In genomic region chr14:37116933-37117844, GRCh38 we compare ENCODE assay signal across 9 cellular contexts.
A peak's percentile ranks its signal among the peaks of the same experiment; 100 is the strongest.
DNase-seq lines count a peak whose midpoint lies in the region; ATAC-seq and TF ChIP-seq lines count a peak whose summit lies in the region.
"Had no signal": no experiment of that assay in that cellular context is flagged by ENCODE, and none has a peak within 500 bp of the region (broad histone marks: within the 10 kb centered on the region; RNA-seq: fewer than 3 reads in every experiment).

No MANE protein-coding gene starts in this region.

- no peak overlapping the region for H3K27ac ChIP-seq in HL-60 (replicated peaks)
- peak overlapping the region; percentile 94 for H3K27ac ChIP-seq in RWPE2 (ENCODE audit: poor library complexity, severe bottlenecking)

- peaks cover 57% of the 10 kb centered on the region for H3K4me1 ChIP-seq in RWPE2 (ENCODE audit: insufficient read depth, poor library complexity, severe bottlenecking)

- H3K27me3 ChIP-seq in HL-60 (ENCODE audit: insufficient read depth, poor library complexity, severe bottlenecking) (no peaks in the 10 kb centered on the region), RWPE2 (ENCODE audit: insufficient read depth, poor library complexity, severe bottlenecking) (no peaks in the 10 kb centered on the region)

- DNase-seq in AG08395 (ENCODE audit: low spot score) (peak; percentile 47), HL-60 (ENCODE audit: low read depth in 1 of 2, low spot score in 1 of 2) (no peak), RWPE2 (ENCODE audit: low spot score) (no peak), foreskin fibroblast (peak; percentile 34 to 69), RPMI8226 (no peak), HuH-7 (ENCODE audit: low spot score) (no peak)
- no peak for DNase-seq in stimulated activated CD4-positive, alpha-beta T cell treated with anti-CD3 and anti-CD28 coated beads, Interleukin-2, amount 100 ng/mL, for 24 hours
- DNase-seq: activated CD4-positive, alpha-beta T cell treated with anti-CD3 and anti-CD28 coated beads, Interleukin-2, amount 10 ng/mL, durations not matched to agents 24 days and 14 days had no signal

- no peaks in the 10 kb centered on the region for H3K9me3 ChIP-seq in RWPE2 (ENCODE audit: severe bottlenecking)

- no peaks in the 10 kb centered on the region for H3K36me3 ChIP-seq in RWPE2 (ENCODE audit: low read depth)

- H3K4me3 ChIP-seq in HL-60 (replicated peaks; ENCODE audit: insufficient read depth, low read length) (no peak overlapping the region), RWPE2 (ENCODE audit: severe bottlenecking) (no peak overlapping the region), foreskin fibroblast (ENCODE audit: low read depth in 1 of 2, low read length in 2 of 2) (no peak overlapping the region)

- TF ChIP-seq CTCF in HL-60 (IDR thresholded peaks at IDR 0.05; ENCODE audit: insufficient read depth, low read length) (peak; percentile 2), RWPE2 (IDR thresholded peaks at IDR 0.05; ENCODE audit: poor library complexity, severe bottlenecking) (peak; percentile 97), foreskin fibroblast (IDR thresholded peaks at IDR 0.05; ENCODE audit: low read depth, low read length) (peak; percentile 50)

- ATAC-seq in RWPE2 (ENCODE audit: low read depth) (peak; percentile 78), GM18868 (IDR thresholded peaks at IDR 0.05; ENCODE audit: unreplicated experiment) (no peak)

Comparison
In these comparisons a context has a peak if more than half of its experiments do, and no peak if none do; other contexts are left out.
1. DNase-seq: peak in AG08395 (single experiment) and foreskin fibroblast (2 of 2); none in HL-60 (0 of 2), RWPE2 (single experiment), RPMI8226 (single experiment), HuH-7 (single experiment) and stimulated activated CD4-positive, alpha-beta T cell treated with anti-CD3 and anti-CD28 coated beads, Interleukin-2, amount 100 ng/mL, for 24 hours (0 of 2).
2. CTCF ChIP-seq: peak in every context shown above with its lines; median percentile 97 in RWPE2; 50 in foreskin fibroblast; 2 in HL-60.